Comparison of ENCODE assay signal across 8 cellular contexts in genomic region chr12:124694846-124695497, GRCh38.
DNase-seq lines count a peak whose midpoint lies in the region; ATAC-seq, FAIRE-seq and TF ChIP-seq lines count a peak whose summit lies in the region.

No MANE protein-coding gene starts in this region.

- no peaks in the 10 kb centered on the region for H3K36me3 ChIP-seq in prostate gland

- no peak overlapping the region for H3K4me3 ChIP-seq in prostate gland

- peak overlapping the region; percentile 2 to 22 for H3K27ac ChIP-seq in prostate gland

- ATAC-seq in esophagus mucosa (peak; percentile 87), HG02970 (IDR thresholded peaks at IDR 0.05; ENCODE audit: low FRiP score, unreplicated experiment) (no peak), HG02642 (IDR thresholded peaks at IDR 0.05; ENCODE audit: poor library complexity, unreplicated experiment) (no peak)
- no peak for ATAC-seq in activated CD4-positive, CD25-positive, alpha-beta regulatory T cell treated with anti-CD3 and anti-CD28 coated beads, Interleukin-2, amount 50 U/mL, for 24 hours

- H3K27me3 ChIP-seq in prostate gland (replicated peaks; ENCODE audit: insufficient read depth), result no peaks in the 10 kb centered on the region

- TF ChIP-seq POLR2A in prostate gland (IDR thresholded peaks at IDR 0.05), result peak; percentile 39

- H3K9me3 ChIP-seq in prostate gland, result no peaks in the 10 kb centered on the region

- peak; percentile 26 for DNase-seq in GOT3 (lab: John Stamatoyannopoulos, UW)
- DNase-seq in RCC 7860 (ENCODE audit: low spot score), result peak; percentile 20
- DNase-seq in prostate gland (ENCODE audit: low spot score), result peak; percentile 62
- DNase-seq in NCI-H2107 (lab: John Stamatoyannopoulos, UW), result no peak

- FAIRE-seq in RCC 7860 (lab: Jason Lieb, UNC), result no peak

- no peaks in the 10 kb centered on the region for H3K4me1 ChIP-seq in prostate gland (replicated peaks)

- intact Hi-C loops in prostate gland (cut with DNase I), result no loop called here

- WGBS in prostate gland, result 39% methylated on average over 14 of the region's 14 CpGs

- no peak for TF ChIP-seq CTCF in prostate gland (IDR thresholded peaks at IDR 0.05)
